ENCODE assay signal across 27 cellular contexts in genomic region chr3:142459929-142460328, GRCh38. TPM values are rescaled to one million over a fixed set of nuclear protein-coding genes. Genes with fewer than 3 reads are reported as not detected.
A peak's percentile ranks its signal among the peaks of the same experiment; 100 is the strongest.
DNase-seq lines count a peak whose midpoint lies in the region; ATAC-seq, FAIRE-seq and TF ChIP-seq lines count a peak whose summit lies in the region.
"Had no signal": no experiment of that assay in that cellular context is flagged by ENCODE, and none has a peak within 500 bp of the region (broad histone marks: within the 10 kb centered on the region; RNA-seq: fewer than 3 reads in every experiment).

No MANE protein-coding gene starts in this region.

- no peak overlapping the region for H3K27ac ChIP-seq in aorta (ENCODE audit: low read depth in 1 of 2, low read length in 2 of 2)
- H3K27ac ChIP-seq: Peyer's patch, SJSA1 had no signal

- H3K36me3 Mint-ChIP-seq in activated CD4-positive, alpha-beta memory T cell treated with anti-CD3 and anti-CD28 coated beads, Interleukin-2, amount 10 ng/mL, durations not matched to agents 7 days and 5 days (ENCODE audit: low read depth), result peaks cover 25% of the 10 kb centered on the region

- H3K27ac Mint-ChIP-seq in activated CD4-positive, alpha-beta memory T cell treated with anti-CD3 and anti-CD28 coated beads, Interleukin-2, amount 10 ng/mL, durations not matched to agents 7 days and 5 days, result no peak overlapping the region
- H3K27ac Mint-ChIP-seq: CD8-positive, alpha-beta T cell; IgD-negative memory B cell had no signal

- 82 to 83% methylated on average over 2 of the region's 2 CpGs for WGBS in aorta, 2 donors

- no peak overlapping the region for H3K4me3 Mint-ChIP-seq in activated CD4-positive, alpha-beta memory T cell treated with anti-CD3 and anti-CD28 coated beads, Interleukin-2, amount 10 ng/mL, durations not matched to agents 7 days and 5 days
- H3K4me3 Mint-ChIP-seq: CD8-positive, alpha-beta T cell; IgD-negative memory B cell had no signal

- H3K4me1 ChIP-seq in aorta (ENCODE audit: control insufficient read depth in 1 of 2, insufficient read depth in 2 of 2, low read length in 2 of 2), result no peaks in the 10 kb centered on the region
- H3K4me1 ChIP-seq: Peyer's patch, SJSA1 had no signal

- no peak overlapping the region for H3K4me3 ChIP-seq in epithelial cell of esophagus (ENCODE audit: low read length)
- H3K4me3 ChIP-seq in aorta (ENCODE audit: low read length in 2 of 2), result no peak overlapping the region
- H3K4me3 ChIP-seq: Peyer's patch, SJSA1 had no signal

- POLR2A ChIA-PET in activated CD4-positive, alpha-beta memory T cell treated with anti-CD3 and anti-CD28 coated beads, Interleukin-2, amount 10 ng/mL, durations not matched to agents 7 days and 5 days (lab: Charles Lee), result no interaction called here

- H3K27me3 Mint-ChIP-seq in activated CD4-positive, alpha-beta memory T cell treated with anti-CD3 and anti-CD28 coated beads, Interleukin-2, amount 10 ng/mL, durations not matched to agents 7 days and 5 days, result no peaks in the 10 kb centered on the region
- H3K27me3 Mint-ChIP-seq: IgD-negative memory B cell had no signal

- FAIRE-seq in G401.6 (lab: Jason Lieb, UNC), result peak; percentile 17
- FAIRE-seq: GM18507, H1 had no signal

- peak; percentile 83 for ATAC-seq in left lobe of liver
- no peak for ATAC-seq in aorta (ENCODE audit: low FRiP score)
- ATAC-seq: CD8-positive, alpha-beta T cell; HCT116; Right ventricle myocardium inferior had no signal

- peaks cover 0 to 3% of the 10 kb centered on the region in 2 donors for H3K36me3 ChIP-seq in aorta (ENCODE audit: control insufficient read depth in 1 of 2, insufficient read depth in 2 of 2, low read length in 1 of 2)

- no peaks in the 10 kb centered on the region for H3K27me3 ChIP-seq in aorta (ENCODE audit: control insufficient read depth in 1 of 2, insufficient read depth in 2 of 2, low read length in 1 of 2)
- H3K27me3 ChIP-seq: Peyer's patch, SJSA1 had no signal

- H3K9me3 ChIP-seq in aorta (ENCODE audit: control insufficient read depth, low read length), result no peaks in the 10 kb centered on the region
- H3K9me3 ChIP-seq: Peyer's patch, SJSA1 had no signal

- no peaks in the 10 kb centered on the region for H3K9me3 Mint-ChIP-seq in activated CD4-positive, alpha-beta memory T cell treated with anti-CD3 and anti-CD28 coated beads, Interleukin-2, amount 10 ng/mL, durations not matched to agents 7 days and 5 days
- H3K9me3 Mint-ChIP-seq: CD8-positive, alpha-beta T cell had no signal

- CTCF ChIA-PET in activated CD4-positive, alpha-beta memory T cell treated with anti-CD3 and anti-CD28 coated beads, Interleukin-2, amount 10 ng/mL, durations not matched to agents 7 days and 5 days (lab: Charles Lee), result no interaction called here

- peak; percentile 41 for DNase-seq in MV-4-11 (lab: John Stamatoyannopoulos, UW)
- DNase-seq in epithelial cell of esophagus (ENCODE audit: low read depth), result peak; percentile 21
- no peak for DNase-seq in left lobe of liver (ENCODE audit: low spot score)
- no peak for DNase-seq in retina
- no peak for DNase-seq in activated CD4-positive, CD25-positive, alpha-beta regulatory T cell (lab: John Stamatoyannopoulos, UW)
- no peak for DNase-seq in activated CD4-positive, alpha-beta memory T cell treated with anti-CD3 and anti-CD28 coated beads, Interleukin-2, amount 10 ng/mL, durations not matched to agents 7 days and 5 days
- DNase-seq in aorta, result no peak
- DNase-seq: ACHN; C1 segment of cervical spinal cord; Calu3; CD8-positive, alpha-beta T cell; DMS153; NCI-H1092 treated with DMSO at 0.1 percent for 48 hours; NCI-H1436 treated with DMSO at 0.1 percent for 48 hours; NCI-H2029; NCI-H345; NCI-H524; NCI-H774; NK-92 treated with Interleukin-12 subunit alpha and Interleukin-12 subunit beta, amount 100 ng/mL, for 24 hours; Peyer's patch had no signal

- intact Hi-C loops in aorta (cut with DNase I), result no loop called here

- TF ChIP-seq CTCF in epithelial cell of esophagus (IDR thresholded peaks at IDR 0.05; ENCODE audit: insufficient read depth, low read depth, low read length, missing control alignments), result no peak

- no peaks in the 10 kb centered on the region for H3K4me1 Mint-ChIP-seq in activated CD4-positive, alpha-beta memory T cell treated with anti-CD3 and anti-CD28 coated beads, Interleukin-2, amount 10 ng/mL, durations not matched to agents 7 days and 5 days
- H3K4me1 Mint-ChIP-seq: IgD-negative memory B cell had no signal

RNA-seq across cellular contexts. Expression of gene XRN1, which starts 12.1 kb away (rescaled TPM):
- total RNA-seq in left lobe of liver (22.3 TPM), aorta (10 to 100 TPM; 50.9 to 71.8 TPM)
- 100 to 1,000 TPM; 100 to 103 TPM for total RNA-seq in activated CD4-positive, alpha-beta memory T cell treated with anti-CD3 and anti-CD28 coated beads, Interleukin-2, amount 10 ng/mL, durations not matched to agents 7 days and 5 days
- 1 to 10 TPM; 6.3 to 9.0 TPM for polyA plus RNA-seq in aorta

Comparison
In these comparisons a context has a peak if more than half of its experiments do, and no peak if none do; other contexts are left out.
1. DNase-seq: peak in MV-4-11 (single experiment) and epithelial cell of esophagus (single experiment); none in left lobe of liver (single experiment), retina (single experiment), activated CD4-positive, CD25-positive, alpha-beta regulatory T cell (0 of 4), activated CD4-positive, alpha-beta memory T cell treated with anti-CD3 and anti-CD28 coated beads, Interleukin-2, amount 10 ng/mL, durations not matched to agents 7 days and 5 days (single experiment) and aorta (0 of 2).